In the genomic region with DNA sequence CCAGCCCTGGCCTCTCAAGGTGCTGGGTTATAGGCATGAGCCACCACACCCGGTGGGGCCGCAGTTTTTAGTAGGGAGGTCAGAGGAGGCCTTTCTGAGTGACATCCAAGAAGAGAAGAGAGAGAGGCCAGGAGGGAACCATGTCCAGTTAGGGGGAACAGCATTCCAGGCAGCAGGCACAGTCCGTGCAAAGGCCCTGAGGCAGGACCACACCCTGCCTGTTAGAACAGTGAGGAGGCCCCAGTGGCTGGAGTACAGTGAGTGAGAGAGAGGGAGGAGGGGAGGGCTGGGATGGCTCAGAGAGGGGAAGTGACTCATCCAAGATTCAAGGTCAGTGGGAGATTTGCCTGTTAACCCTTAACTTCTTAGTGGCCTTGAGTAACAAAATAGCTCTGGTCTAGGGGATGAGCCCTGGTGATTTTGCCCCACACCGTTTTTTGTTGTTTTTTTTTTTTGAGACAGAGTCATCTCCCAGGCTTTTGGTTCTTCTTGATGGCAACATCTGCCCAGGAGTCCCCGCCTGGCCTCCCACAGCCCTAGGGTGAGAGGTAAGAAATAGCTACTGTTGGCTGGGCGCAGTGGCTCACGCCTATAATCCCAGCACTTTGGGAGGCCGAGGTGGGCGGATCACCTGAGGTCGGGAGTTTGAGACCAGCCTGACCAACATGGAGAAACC, we compare ENCODE assay signal across 1 cellular context.
A peak's percentile ranks its signal among the peaks of the same experiment; 100 is the strongest.
TF ChIP-seq lines count a peak whose summit lies in the region.

No MANE protein-coding gene starts in this region.

TF ChIP-seq in endothelial cell of umbilical vein, 7 proteins besides CTCF, POLR2A, EP300 and RAD21:
- TF ChIP-seq JUN (IDR thresholded peaks at IDR 0.05; ENCODE audit: borderline replicate concordance, insufficient read depth, insufficient read length, low read depth) (peak; percentile 64), POLR2AphosphoS5 (IDR thresholded peaks at IDR 0.05; ENCODE audit: insufficient read depth, low read depth, low read length) (peak; percentile 74), FOS (IDR thresholded peaks at IDR 0.05; ENCODE audit: borderline replicate concordance, insufficient read depth, low read length) (peak; percentile 83), EZH2 (IDR thresholded peaks at IDR 0.05; ENCODE audit: borderline replicate concordance, low read depth, low read length, severe bottlenecking) (no peak)
